Comparison of ENCODE assay signal across 10 cellular contexts in the genomic region with DNA sequence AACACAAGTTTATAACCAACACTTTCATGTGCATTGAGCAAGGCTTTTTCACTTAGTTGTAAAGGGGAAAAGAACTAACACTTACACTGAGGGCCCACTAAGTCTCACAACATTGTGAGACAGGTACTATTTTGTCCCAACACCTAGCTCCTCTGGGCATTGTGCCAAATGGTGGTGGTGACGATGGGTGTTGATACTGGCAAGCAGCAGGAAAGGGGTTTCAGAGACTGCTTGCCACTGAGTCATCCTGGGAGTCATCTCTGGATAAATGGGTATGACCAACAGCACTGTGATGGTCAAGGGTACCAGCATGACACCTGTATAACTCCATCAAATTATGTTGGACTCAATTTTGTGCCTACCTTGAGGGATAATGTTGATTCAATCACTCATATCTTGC.
DNase-seq lines count a peak whose midpoint lies in the region; ATAC-seq and TF ChIP-seq lines count a peak whose summit lies in the region.
"Had no signal": no experiment of that assay in that cellular context is flagged by ENCODE, and none has a peak within 500 bp of the region (broad histone marks: within the 10 kb centered on the region; RNA-seq: fewer than 3 reads in every experiment).

No MANE protein-coding gene starts in this region.

- no peak for ATAC-seq in upper lobe of left lung (ENCODE audit: low FRiP score in 2 of 2)
- ATAC-seq in HG02763 (IDR thresholded peaks at IDR 0.05; ENCODE audit: unreplicated experiment), result no peak
- ATAC-seq: natural killer cell treated with Interleukin-12 subunit alpha and Interleukin-12 subunit beta and Interleukin-15 and Interleukin-18, amount 100 ng/mL, for 72 hours had no signal

- peaks cover 13 to 18% (median 16%) of the 10 kb centered on the region in 4 donors for H3K4me1 ChIP-seq in upper lobe of left lung

- H3K4me3 ChIP-seq in WERI-Rb-1 (ENCODE audit: low read depth, low read length) (no peak overlapping the region), upper lobe of left lung (no peak overlapping the region)

- H3K9me3 ChIP-seq in WERI-Rb-1 (ENCODE audit: severe bottlenecking) (no peaks in the 10 kb centered on the region), upper lobe of left lung (no peaks in the 10 kb centered on the region)

- 57 to 60% methylated on average over 1 of the region's 1 CpG for WGBS in upper lobe of left lung, 2 donors

- DNase-seq in DMS153 (lab: John Stamatoyannopoulos, UW), result peak; percentile 63
- DNase-seq in LHCN-M2 (ENCODE audit: low read depth), result peak; percentile 69
- DNase-seq in activated T-cell treated with anti-CD3 and anti-CD28 coated beads for 24 hours (ENCODE audit: low read depth), result peak; percentile 8
- peak; percentile 56 for DNase-seq in myocyte (ENCODE audit: low read depth)
- no peak for DNase-seq in WERI-Rb-1
- DNase-seq in upper lobe of left lung, result no peak
- DNase-seq in C1 segment of cervical spinal cord (lab: John Stamatoyannopoulos, UW), result no peak
- DNase-seq: SIG-M5 had no signal

- no peak for TF ChIP-seq POLR2A in upper lobe of left lung (IDR thresholded peaks at IDR 0.05)

- TF ChIP-seq CTCF in WERI-Rb-1 (IDR thresholded peaks at IDR 0.05; ENCODE audit: low read depth, low read length) (no peak), upper lobe of left lung (IDR thresholded peaks at IDR 0.05) (no peak)

- no peaks in the 10 kb centered on the region for H3K36me3 ChIP-seq in WERI-Rb-1
- no peaks in the 10 kb centered on the region for H3K36me3 ChIP-seq in upper lobe of left lung

- no peak for TF ChIP-seq EP300 in upper lobe of left lung (IDR thresholded peaks at IDR 0.05)

- H3K27me3 ChIP-seq in WERI-Rb-1 (ENCODE audit: insufficient read depth, low read depth, severe bottlenecking) (no peaks in the 10 kb centered on the region), upper lobe of left lung (no peaks in the 10 kb centered on the region)

- H3K27ac ChIP-seq in WERI-Rb-1, result no peak overlapping the region
- H3K27ac ChIP-seq in upper lobe of left lung, result no peak overlapping the region

Comparison
In these comparisons a context has a peak if more than half of its experiments do, and no peak if none do; other contexts are left out.
1. DNase-seq: peak in DMS153 (single experiment), LHCN-M2 (single experiment), activated T-cell treated with anti-CD3 and anti-CD28 coated beads for 24 hours (single experiment) and myocyte (single experiment); none in WERI-Rb-1 (single experiment), upper lobe of left lung (0 of 2) and C1 segment of cervical spinal cord (0 of 14).